In genomic region chr15:66498501-66499386, GRCh38 we compare ENCODE assay signal across 8 cellular contexts. TPM values are rescaled to one million over a fixed set of nuclear protein-coding genes. Genes with fewer than 3 reads are reported as not detected.
DNase-seq lines count a peak whose midpoint lies in the region; ATAC-seq and TF ChIP-seq lines count a peak whose summit lies in the region.

No MANE protein-coding gene starts in this region.

- BruUV-seq in PC-3 (replicated peaks; lab: Mats Ljungman, UMichigan), result no TSS peak

- peaks cover 42% of the 10 kb centered on the region for H4K20me1 ChIP-seq in PC-3 (ENCODE audit: low read length)

- TF ChIP-seq CTCF in heart right ventricle (IDR thresholded peaks at IDR 0.05) (peak in 8 of 9 donors; percentile 8 to 55 (median 46)), PC-3 (conservative IDR thresholded peaks at IDR 0.05; ENCODE audit: low read depth, low read length) (peak; percentile 41; the same call in 1 of the 2 replicates), parathyroid adenoma (IDR thresholded peaks at IDR 0.05) (no peak)

- no peaks in the 10 kb centered on the region for H3K9me3 ChIP-seq in heart right ventricle
- H3K9me3 ChIP-seq in right cardiac atrium (ENCODE audit: control insufficient read depth, low read length), result no peaks in the 10 kb centered on the region
- H3K9me3 ChIP-seq in PC-3 (ENCODE audit: low read length), result no peaks in the 10 kb centered on the region
- no peaks in the 10 kb centered on the region for H3K9me3 ChIP-seq in parathyroid adenoma (ENCODE audit: control insufficient read depth, low read length)

- POLR2A ChIA-PET in PC-3 (lab: Charles Lee; ENCODE audit: unreplicated experiment), result interaction anchor here (0.5 to 0.7 kb wide), 2 partner anchors 207 to 1008 kb away, joined by 3 to 4 read pairs; no protein-coding TSS in a partner anchor

- H3K9me2 ChIP-seq in PC-3 (replicated peaks; ENCODE audit: low read length), result no peaks in the 10 kb centered on the region

- 51 to 57% methylated on average over 3 of the region's 3 CpGs for WGBS in heart right ventricle, 2 donors
- 46% methylated on average over 3 of the region's 3 CpGs for WGBS in right cardiac atrium

- no peak for ATAC-seq in heart right ventricle
- ATAC-seq in right cardiac atrium, result no peak
- ATAC-seq in PC-3, result no peak
- ATAC-seq in GM18858 (IDR thresholded peaks at IDR 0.05; ENCODE audit: unreplicated experiment), result no peak

- H3K4me1 ChIP-seq in heart right ventricle, result peaks cover 13 to 64% (median 41%) of the 10 kb centered on the region in 9 donors
- peaks cover 3% of the 10 kb centered on the region for H3K4me1 ChIP-seq in right cardiac atrium (ENCODE audit: control insufficient read depth, insufficient read depth, low read length)
- peaks cover 18% of the 10 kb centered on the region for H3K4me1 ChIP-seq in PC-3 (ENCODE audit: insufficient read depth, low read length)
- no peaks in the 10 kb centered on the region for H3K4me1 ChIP-seq in parathyroid adenoma

- CTCF ChIA-PET in PC-3 (lab: Charles Lee), result interaction anchor here (0.6 kb wide), 4 partner anchors 97 to 147 kb away, joined by 3 read pairs; partner anchors contain the start of gene MAP2K1

- peaks cover 53% of the 10 kb centered on the region for H3K79me2 ChIP-seq in PC-3 (ENCODE audit: low read length)
- peaks cover 2% of the 10 kb centered on the region for H3K79me2 ChIP-seq in parathyroid adenoma

- H3F3A ChIP-seq in PC-3 (ENCODE audit: low read length, unreplicated experiment), result peaks cover 32% of the 10 kb centered on the region

- peak overlapping the region in 1 of 10 donors; percentile 97 for H3K4me3 ChIP-seq in heart right ventricle
- no peak overlapping the region for H3K4me3 ChIP-seq in right cardiac atrium (ENCODE audit: low read length)
- H3K4me3 ChIP-seq in PC-3 (ENCODE audit: low read length), result no peak overlapping the region
- no peak overlapping the region for H3K4me3 ChIP-seq in parathyroid adenoma (ENCODE audit: low read depth, low read length)

- no peak overlapping the region for H2AFZ ChIP-seq in PC-3 (ENCODE audit: low read length)
- H2AFZ ChIP-seq in parathyroid adenoma, result no peak overlapping the region

- H3K27ac ChIP-seq in heart right ventricle (peak overlapping the region in 5 of 10 donors; percentile 84 to 89 (median 88)), right cardiac atrium (ENCODE audit: low read length) (no peak overlapping the region), PC-3 (ENCODE audit: low read length) (no peak overlapping the region), parathyroid adenoma (peak overlapping the region; percentile 86)

- H3K4me2 ChIP-seq in PC-3 (ENCODE audit: low read length) (0 out of 2 replicates have a peak overlapping the region, but pooled peaks have one; percentile 6), parathyroid adenoma (ENCODE audit: low read length) (no peak overlapping the region)

- intact Hi-C loops in heart right ventricle (cut with DNase I), result loop anchor here in 6 of 10 donors (2.0 to 10.0 kb wide), 4 partner anchors 111 to 201 kb away; partner anchors contain the start of genes MAP2K1 (in 4 of the 6) and TIPIN (in 2 of the 6)
- intact Hi-C loops in right cardiac atrium (cut with DNase I), result loop anchor here in 2 of 4 donors (10.0 kb wide), 2 partner anchors 104 to 114 kb away; partner anchors contain the start of gene MAP2K1 (in 1 of the 2)
- intact Hi-C loops in PC-3 (cut with micrococcal nuclease), result no loop called here

- H3K36me3 ChIP-seq in heart right ventricle (peaks cover 0 to 83% (median 49%) of the 10 kb centered on the region in 9 donors), PC-3 (ENCODE audit: low read depth, low read length) (peaks cover 50% of the 10 kb centered on the region), parathyroid adenoma (ENCODE audit: control insufficient read depth, insufficient read depth, low read length) (no peaks in the 10 kb centered on the region)

- H3K27me3 ChIP-seq in heart right ventricle (no peaks in the 10 kb centered on the region), right cardiac atrium (ENCODE audit: control insufficient read depth, insufficient read depth) (no peaks in the 10 kb centered on the region), PC-3 (ENCODE audit: low read length) (no peaks in the 10 kb centered on the region), parathyroid adenoma (ENCODE audit: control insufficient read depth, insufficient read depth, low read length) (no peaks in the 10 kb centered on the region)

- DNase-seq in heart right ventricle, result no peak
- no peak for DNase-seq in right cardiac atrium
- DNase-seq in PC-3, result peak; percentile 50
- DNase-seq in dedifferentiated amniotic fluid mesenchymal stem cell (ENCODE audit: extremely low spot score), result peak; percentile 46
- DNase-seq in cerebellar nuclear complex (lab: John Stamatoyannopoulos, UW), result no peak
- no peak for DNase-seq in iPS-NIHi11 (ENCODE audit: low spot score)

- no peak overlapping the region for H3K9ac ChIP-seq in PC-3 (ENCODE audit: low read length)
- H3K9ac ChIP-seq in parathyroid adenoma, result no peak overlapping the region

RNA-seq across cellular contexts. Expression of gene SNAPC5, which starts 1.2 kb away (rescaled TPM):
- total RNA-seq in heart right ventricle (10 to 100 TPM; 28.5 to 41.6 (median 33.9) TPM), right cardiac atrium (10 to 100 TPM; 33.9 to 45.5 (median 38.9) TPM), PC-3 (2014; rRNA removed) (34.1 and 38.2 TPM in 2 replicates)
- polyA plus RNA-seq in heart right ventricle (10 to 100 TPM; 32.8 to 48.8 TPM), right cardiac atrium (60.8 TPM)

RNA-seq across cellular contexts. Expression of gene RPL4, which starts 5.9 kb away (rescaled TPM):
- 1,000 to 10,000 TPM; 1,152 to 1,492 (median 1,276) TPM for total RNA-seq in heart right ventricle
- polyA plus RNA-seq in heart right ventricle, result 1,000 to 10,000 TPM; 2,017 to 3,057 TPM
- 1,000 to 10,000 TPM; 1,385 to 1,717 (median 1,488) TPM for total RNA-seq in right cardiac atrium
- polyA plus RNA-seq in right cardiac atrium, result 1,323 TPM
- total RNA-seq in PC-3 (2014; rRNA removed), result 1,239 and 2,773 TPM in 2 replicates

RNA-seq across cellular contexts. Expression of gene ZWILCH, which starts 6.4 kb away (rescaled TPM):
- total RNA-seq in heart right ventricle, result 1 to 10 TPM; 1.6 to 6.6 (median 2.3) TPM
- 1 to 10 TPM; 1.5 to 2.9 TPM for polyA plus RNA-seq in heart right ventricle
- total RNA-seq in right cardiac atrium, result 1 to 10 TPM; 2.2 to 3.7 (median 2.7) TPM
- 0.95 TPM for polyA plus RNA-seq in right cardiac atrium
- 18.1 and 19.9 TPM in 2 replicates for total RNA-seq in PC-3 (2014; rRNA removed)

Comparison
In these comparisons a context has a peak if more than half of its experiments do, and no peak if none do; other contexts are left out.
1. DNase-seq: peak in PC-3 (single experiment) and dedifferentiated amniotic fluid mesenchymal stem cell (single experiment); none in heart right ventricle (0 of 2), right cardiac atrium (0 of 3), cerebellar nuclear complex (0 of 2) and iPS-NIHi11 (single experiment).